ENCODE assay signal across 8 cellular contexts in the genomic region with DNA sequence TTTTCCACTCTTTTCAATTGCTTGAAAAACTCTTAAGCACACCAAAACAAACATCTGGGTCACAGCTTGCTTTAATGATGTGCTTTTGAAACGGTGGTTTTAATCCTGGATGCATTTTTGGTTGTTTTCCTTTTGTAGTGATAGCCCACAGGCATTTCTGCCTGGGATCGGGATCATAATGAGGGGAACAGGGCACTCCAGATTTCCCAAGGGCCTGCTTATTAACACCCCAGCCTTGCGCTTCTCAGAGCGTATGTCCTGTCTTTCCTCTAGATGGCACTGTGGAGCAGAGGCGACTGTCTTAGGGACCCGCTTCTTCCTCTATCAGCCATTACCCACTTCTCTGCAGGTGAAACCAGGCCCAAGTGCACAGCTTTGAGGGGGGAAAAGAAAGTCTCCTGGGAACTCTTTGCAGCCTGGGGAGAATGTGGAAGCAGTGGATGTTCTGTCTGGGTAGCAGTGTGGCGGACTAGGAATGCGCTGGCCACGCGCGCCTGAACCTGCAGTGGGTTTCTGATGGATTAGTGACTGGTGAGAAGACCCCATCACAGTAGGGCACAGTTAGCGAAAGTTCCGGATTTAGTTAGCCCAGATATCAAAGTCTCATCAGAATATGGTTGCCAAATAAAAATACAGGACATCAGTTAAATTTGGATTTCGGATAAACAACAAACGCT.
DNase-seq lines count a peak whose midpoint lies in the region; ATAC-seq and TF ChIP-seq lines count a peak whose summit lies in the region.

No MANE protein-coding gene starts in this region.

- peaks cover 24% of the 10 kb centered on the region for H3K4me1 Mint-ChIP-seq in nephron

- no peak for TF ChIP-seq POLR2A in erythroblast (IDR thresholded peaks at IDR 0.05; ENCODE audit: low read length)

- no peaks in the 10 kb centered on the region for H3K9me3 ChIP-seq in NT2/D1 (ENCODE audit: insufficient read depth, low read length)

- H3K27me3 ChIP-seq in NT2/D1 (ENCODE audit: insufficient read depth, insufficient read length): no peaks in the 10 kb centered on the region

- TF ChIP-seq CTCF in nephron (IDR thresholded peaks at IDR 0.05; ENCODE audit: unreplicated experiment in 3 of 3): peak; percentile 79 to 87 (median 83)

- no peaks in the 10 kb centered on the region for H3K9me3 Mint-ChIP-seq in nephron

- no peaks in the 10 kb centered on the region for H3K36me3 ChIP-seq in NT2/D1 (ENCODE audit: insufficient read depth, insufficient read length, low read length)

- H3K4me3 Mint-ChIP-seq in nephron: peak overlapping the region in 1 of 3 experiments; percentile 2

- H3K27me3 Mint-ChIP-seq in nephron (ENCODE audit: low read depth): no peaks in the 10 kb centered on the region

- H3K4me3 ChIP-seq in NT2/D1 (ENCODE audit: insufficient read length, low read depth): no peak overlapping the region

- ATAC-seq in GM19467 (IDR thresholded peaks at IDR 0.05; ENCODE audit: unreplicated experiment): peak; percentile 80
- peak; percentile 82 for ATAC-seq in HG03520 (IDR thresholded peaks at IDR 0.05; ENCODE audit: unreplicated experiment)

- H3K9ac ChIP-seq in NT2/D1 (ENCODE audit: insufficient read length, low read depth): no peak overlapping the region

- no peaks in the 10 kb centered on the region for H3K36me3 Mint-ChIP-seq in nephron (ENCODE audit: low read depth)

- DNase-seq in DMS 273 (lab: John Stamatoyannopoulos, UW; ENCODE audit: unreplicated experiment): peak; percentile 85
- peak; percentile 68 for DNase-seq in NT2/D1 (ENCODE audit: low read depth, low spot score)
- DNase-seq in activated CD8-positive, alpha-beta memory T cell treated with anti-CD3 and anti-CD28 coated beads, Interleukin-2, amount 50 U/mL, for 24 hours (ENCODE audit: extremely low read depth): peak; percentile 37
- peak; percentile 62 to 75 for DNase-seq in erythroblast (lab: John Stamatoyannopoulos, UW)
- peak; percentile 90 for DNase-seq in superior temporal gyrus (ENCODE audit: extremely low spot score)

- H3K4me1 ChIP-seq in NT2/D1 (ENCODE audit: insufficient read depth, insufficient read length): peaks cover 2% of the 10 kb centered on the region

- peak overlapping the region; percentile 40 to 84 (median 57) for H3K27ac Mint-ChIP-seq in nephron

Comparison
In these comparisons a context has a peak if more than half of its experiments do, and no peak if none do; other contexts are left out.
1. DNase-seq: peak in every context shown above with its lines; median percentile 90 in superior temporal gyrus; 85 in DMS 273; 68 in erythroblast; 68 in NT2/D1; 37 in activated CD8-positive, alpha-beta memory T cell treated with anti-CD3 and anti-CD28 coated beads, Interleukin-2, amount 50 U/mL, for 24 hours.